25 cellular contexts compared by ENCODE assay signal in genomic region chr5:73637565-73637964, GRCh38. TPM values are rescaled to one million over a fixed set of nuclear protein-coding genes. Genes with fewer than 3 reads are reported as not detected.
DNase-seq lines count a peak whose midpoint lies in the region; ATAC-seq and TF ChIP-seq lines count a peak whose summit lies in the region.
"Had no signal": no experiment of that assay in that cellular context is flagged by ENCODE, and none has a peak within 500 bp of the region (broad histone marks: within the 10 kb centered on the region; RNA-seq: fewer than 3 reads in every experiment).

No MANE protein-coding gene starts in this region.

- H3K4me1 Mint-ChIP-seq in osteocyte (ENCODE audit: unreplicated experiment): peaks cover 73% of the 10 kb centered on the region
- H3K4me1 Mint-ChIP-seq: activated CD4-positive, alpha-beta T cell treated with anti-CD3 and anti-CD28 coated beads for 36 hours; CD8-positive, alpha-beta memory T cell had no signal

- no peaks in the 10 kb centered on the region for H3K9me3 Mint-ChIP-seq in osteocyte (ENCODE audit: unreplicated experiment)
- H3K9me3 Mint-ChIP-seq: activated T-cell treated with anti-CD3 and anti-CD28 coated beads, Interleukin-2, amount 50 U/mL, for 24 hours; CD8-positive, alpha-beta memory T cell had no signal

- TF ChIP-seq CTCF in osteocyte (IDR thresholded peaks at IDR 0.05) (no peak), GM20000 (IDR thresholded peaks at IDR 0.05; ENCODE audit: extremely low read depth, missing control alignments) (no peak)

- peak overlapping the region; percentile 86 for H3K27ac Mint-ChIP-seq in osteocyte (ENCODE audit: unreplicated experiment)
- H3K27ac Mint-ChIP-seq: activated CD4-positive, alpha-beta T cell treated with anti-CD3 and anti-CD28 coated beads for 36 hours; activated T-cell treated with anti-CD3 and anti-CD28 coated beads, Interleukin-2, amount 50 U/mL, for 24 hours; CD8-positive, alpha-beta memory T cell had no signal

- H3K27me3 Mint-ChIP-seq in osteocyte (ENCODE audit: unreplicated experiment): no peaks in the 10 kb centered on the region

- peaks cover 11% of the 10 kb centered on the region for H3K36me3 Mint-ChIP-seq in osteocyte (ENCODE audit: unreplicated experiment)
- H3K36me3 Mint-ChIP-seq: CD8-positive, alpha-beta memory T cell had no signal

- no peak overlapping the region for H3K4me3 Mint-ChIP-seq in osteocyte (ENCODE audit: unreplicated experiment)
- H3K4me3 Mint-ChIP-seq: activated CD4-positive, alpha-beta T cell treated with anti-CD3 and anti-CD28 coated beads for 36 hours; activated T-cell treated with anti-CD3 and anti-CD28 coated beads, Interleukin-2, amount 50 U/mL, for 24 hours; CD8-positive, alpha-beta memory T cell had no signal

- ATAC-seq in HG02981 (IDR thresholded peaks at IDR 0.05; ENCODE audit: unreplicated experiment): no peak
- ATAC-seq: activated CD4-positive, alpha-beta T cell treated with anti-CD3 and anti-CD28 coated beads for 36 hours; gastroesophageal sphincter; lower lobe of right lung; upper lobe of right lung had no signal

- DNase-seq in DMS79 treated with DMSO at 0.1 percent for 48 hours (lab: John Stamatoyannopoulos, UW): peak; percentile 4
- no peak for DNase-seq in DMS79 (lab: John Stamatoyannopoulos, UW)
- DNase-seq in NCI-H2227 (lab: John Stamatoyannopoulos, UW; ENCODE audit: unreplicated experiment): peak; percentile 56
- DNase-seq in astrocyte of the hippocampus (ENCODE audit: low read depth, low spot score): peak; percentile 9
- DNase-seq in osteocyte (ENCODE audit: extremely low spot score, unreplicated experiment): no peak
- no peak for DNase-seq in GM20000 (ENCODE audit: low spot score)
- no peak for DNase-seq in SIG-M5 treated with dmso at 0.1 percent for 504 hours (lab: John Stamatoyannopoulos, UW; ENCODE audit: unreplicated experiment)
- DNase-seq: activated CD4-positive, alpha-beta T cell treated with anti-CD3 and anti-CD28 coated beads for 36 hours; activated CD8-positive, alpha-beta memory T cell treated with anti-CD3 and anti-CD28 coated beads for 24 hours; activated naive CD4-positive, alpha-beta T cell; activated T-cell treated with anti-CD3 and anti-CD28 coated beads, Interleukin-2, amount 50 U/mL, for 24 hours; amniotic stem cell; CD8-positive, alpha-beta memory T cell; colonic mucosa; esophagus squamous epithelium; islet precursor cell; KBM-7; lower lobe of right lung; NCI-H1694; NCI-H774; SIG-M5; upper lobe of right lung had no signal

RNA-seq across cellular contexts. Expression of gene ARHGEF28, which starts 11.6 kb away (rescaled TPM):
- total RNA-seq in osteocyte: 44.9 and 45.3 TPM in 2 replicates
- total RNA-seq: T-helper 1 cell treated with Interleukin-12 subunit alpha and Interleukin-12 subunit beta and Interleukin-4 antibody, amounts not matched to agents 30 ng/mL and 1 ng/mL, for 36 hours had no signal

Comparison
In these comparisons a context has a peak if more than half of its experiments do, and no peak if none do; other contexts are left out.
1. DNase-seq: peak in DMS79 treated with DMSO at 0.1 percent for 48 hours (single experiment), NCI-H2227 (single experiment) and astrocyte of the hippocampus (single experiment); none in DMS79 (single experiment), osteocyte (single experiment), GM20000 (single experiment) and SIG-M5 treated with dmso at 0.1 percent for 504 hours (single experiment).